26 cellular contexts compared by ENCODE assay signal in genomic region chr7:672891-673290, GRCh38.
"Had no signal": no experiment of that assay in that cellular context is flagged by ENCODE, and none has a peak within 500 bp of the region (broad histone marks: within the 10 kb centered on the region; RNA-seq: fewer than 3 reads in every experiment).

No MANE protein-coding gene starts in this region.

- H3K27me3 Mint-ChIP-seq: activated naive CD8-positive, alpha-beta T cell treated with anti-CD3 and anti-CD28 coated beads for 36 hours; effector memory CD8-positive, alpha-beta T cell; progenitor cell of endocrine pancreas had no signal

- H3K27ac Mint-ChIP-seq: activated naive CD4-positive, alpha-beta T cell treated with anti-CD3 and anti-CD28 coated beads for 36 hours; activated naive CD8-positive, alpha-beta T cell treated with anti-CD3 and anti-CD28 coated beads for 36 hours; activated T-helper 1 cell treated with anti-CD3 and anti-CD28 coated beads, Interleukin-12 subunit alpha, Interleukin-12 subunit beta, Interleukin-2, Interleukin-4 antibody, amounts not matched to agents 30 ng/mL and 10 ng/mL and 1 ng/mL, durations not matched to agents 14 hours and 24 hours and 36 hours; effector memory CD8-positive, alpha-beta T cell; nephron; progenitor cell of endocrine pancreas; T-helper 1 cell treated with Interleukin-12 subunit alpha and Interleukin-12 subunit beta and Interleukin-4 antibody, amounts not matched to agents 30 μg/mL and 1 μg/mL, for 36 hours had no signal

- H3K9me3 Mint-ChIP-seq: nephron had no signal

- H3K9me3 ChIP-seq: adrenal gland, body of pancreas, left ventricle myocardium inferior, mucosa of descending colon, suprapubic skin, tibial artery, upper lobe of right lung had no signal

- H3K4me3 ChIP-seq: adrenal gland, body of pancreas, heart right ventricle, left ventricle myocardium inferior, lung, mucosa of descending colon, suprapubic skin, tibial artery, upper lobe of right lung had no signal

- H3K36me3 ChIP-seq: adrenal gland, upper lobe of right lung had no signal

- DNase-seq: activated CD4-positive, alpha-beta T cell treated with anti-CD3 and anti-CD28 coated beads for 4 hours; activated CD4-positive, alpha-beta T cell treated with anti-CD3 and anti-CD28 coated beads, Interleukin-2, amount 50 U/mL, for 4 hours; activated CD8-positive, alpha-beta memory T cell treated with anti-CD3 and anti-CD28 coated beads, Interleukin-2, amount 50 U/mL, for 4 hours; activated effector memory CD4-positive, alpha-beta T cell treated with anti-CD3 and anti-CD28 coated beads, Interleukin-2, amount 50 U/mL, for 16 hours; activated naive CD4-positive, alpha-beta T cell treated with anti-CD3 and anti-CD28 coated beads for 36 hours; activated naive CD8-positive, alpha-beta T cell treated with anti-CD3 and anti-CD28 coated beads for 36 hours; activated T-cell treated with anti-CD3 and anti-CD28 coated beads, Interleukin-2, amount 50 U/mL, for 1 hour; adrenal gland; body of pancreas; cortex of kidney; effector memory CD8-positive, alpha-beta T cell; heart right ventricle; left ventricle myocardium inferior; retina; stimulated activated naive CD4-positive, alpha-beta T cell; T-helper 9 cell; tibial artery; upper lobe of right lung had no signal

- H3K4me1 ChIP-seq: body of pancreas had no signal

- H3K27ac ChIP-seq: adrenal gland, body of pancreas, heart right ventricle, left ventricle myocardium inferior, suprapubic skin, tibial artery, upper lobe of right lung, VCaP had no signal

- H3K4me1 Mint-ChIP-seq: activated naive CD8-positive, alpha-beta T cell treated with anti-CD3 and anti-CD28 coated beads for 36 hours had no signal

- ATAC-seq: body of pancreas; effector memory CD8-positive, alpha-beta T cell; heart right ventricle; mucosa of descending colon; upper lobe of right lung had no signal

- H3K27me3 ChIP-seq: adrenal gland, body of pancreas, heart right ventricle, suprapubic skin, tibial artery, upper lobe of right lung had no signal

- H3K4me3 Mint-ChIP-seq: activated naive CD4-positive, alpha-beta T cell treated with anti-CD3 and anti-CD28 coated beads for 36 hours; activated naive CD8-positive, alpha-beta T cell treated with anti-CD3 and anti-CD28 coated beads for 36 hours; activated T-helper 1 cell treated with anti-CD3 and anti-CD28 coated beads, Interleukin-12 subunit alpha, Interleukin-12 subunit beta, Interleukin-2, Interleukin-4 antibody, amounts not matched to agents 30 ng/mL and 10 ng/mL and 1 ng/mL, durations not matched to agents 14 hours and 24 hours and 36 hours; effector memory CD8-positive, alpha-beta T cell; nephron; T-helper 1 cell treated with Interleukin-12 subunit alpha and Interleukin-12 subunit beta and Interleukin-4 antibody, amounts not matched to agents 30 μg/mL and 1 μg/mL, for 36 hours had no signal
